Comparison of ENCODE assay signal across 9 cellular contexts in genomic region chr9:34652608-34653007, GRCh38. TPM values are rescaled to one million over a fixed set of nuclear protein-coding genes. Genes with fewer than 3 reads are reported as not detected.
DNase-seq lines count a peak whose midpoint lies in the region; ATAC-seq and TF ChIP-seq lines count a peak whose summit lies in the region.
"Had no signal": no experiment of that assay in that cellular context is flagged by ENCODE, and none has a peak within 500 bp of the region (broad histone marks: within the 10 kb centered on the region; RNA-seq: fewer than 3 reads in every experiment).

No MANE protein-coding gene starts in this region.

- CTCF ChIA-PET in CD8-positive, alpha-beta memory T cell (lab: Charles Lee), result interaction anchor here (1.1 to 7.6 kb wide), 2 partner anchors 12 to 14 kb away, joined by 3 to 54 read pairs; a partner anchor contains a TSS
- CTCF ChIA-PET in T-cell (lab: Charles Lee), result interaction anchor here in 1 of 2 donors (1.3 kb wide), 1 partner anchor 19 kb away, joined by 4 read pairs; no protein-coding TSS in a partner anchor

- H3K36me3 ChIP-seq in CD8-positive, alpha-beta memory T cell (ENCODE audit: insufficient read depth, low read length), result peaks cover 19% of the 10 kb centered on the region
- peaks cover 5 to 34% (median 17%) of the 10 kb centered on the region in 4 donors for H3K36me3 ChIP-seq in sigmoid colon

- peak overlapping the region; percentile 13 for H3K27ac ChIP-seq in CD8-positive, alpha-beta memory T cell (ENCODE audit: low read depth, low read length)
- H3K27ac ChIP-seq in sigmoid colon, result peak overlapping the region; percentile 83 to 91 (median 88)

- POLR2A ChIA-PET in CD8-positive, alpha-beta memory T cell (lab: Charles Lee), result interaction anchor here (1.1 kb wide), 1 partner anchor 15 kb away, joined by 3 read pairs; the partner anchor contains the start of gene SIGMAR1
- POLR2A ChIA-PET in T-cell (lab: Charles Lee), result no interaction called here

- H3K27me3 ChIP-seq in CD8-positive, alpha-beta memory T cell (ENCODE audit: insufficient read depth, low read length, poor library complexity, severe bottlenecking), result no peaks in the 10 kb centered on the region
- H3K27me3 ChIP-seq in sigmoid colon, result no peaks in the 10 kb centered on the region

- 22 to 44% methylated on average over 4 of the region's 4 CpGs for WGBS in sigmoid colon, 2 donors

- TF ChIP-seq POLR2A in sigmoid colon (IDR thresholded peaks at IDR 0.05), result no peak

- ATAC-seq in T-cell (replicated peaks in 1 of 4), result no peak
- no peak for ATAC-seq in activated T-cell treated with anti-CD3 and anti-CD28 coated beads, Interleukin-2, amount 50 U/mL, for 4 hours
- ATAC-seq in GM18519 (IDR thresholded peaks at IDR 0.05; ENCODE audit: low FRiP score, unreplicated experiment), result no peak

- H3K9me3 ChIP-seq in CD8-positive, alpha-beta memory T cell (ENCODE audit: low read length), result no peaks in the 10 kb centered on the region
- H3K9me3 ChIP-seq in sigmoid colon, result no peaks in the 10 kb centered on the region

- no peak overlapping the region for H3K4me3 Mint-ChIP-seq in CD8-positive, alpha-beta memory T cell
- H3K4me3 Mint-ChIP-seq in T-cell, result no peak overlapping the region
- no peak overlapping the region for H3K4me3 Mint-ChIP-seq in activated T-cell treated with anti-CD3 and anti-CD28 coated beads, Interleukin-2, amount 50 U/mL, for 4 hours

- intact Hi-C loops in sigmoid colon (cut with DNase I), result loop anchor here (5.0 kb wide), 1 partner anchor 340 kb away; no protein-coding TSS in a partner anchor

- H3K4me1 ChIP-seq in CD8-positive, alpha-beta memory T cell (ENCODE audit: insufficient read depth, low read length), result peaks cover 27% of the 10 kb centered on the region
- peaks cover 0 to 75% (median 64%) of the 10 kb centered on the region in 4 donors for H3K4me1 ChIP-seq in sigmoid colon

- no peaks in the 10 kb centered on the region for H3K9me3 Mint-ChIP-seq in CD8-positive, alpha-beta memory T cell
- H3K9me3 Mint-ChIP-seq in T-cell, result no peaks in the 10 kb centered on the region
- no peaks in the 10 kb centered on the region for H3K9me3 Mint-ChIP-seq in activated T-cell treated with anti-CD3 and anti-CD28 coated beads, Interleukin-2, amount 50 U/mL, for 4 hours

- no peak for DNase-seq in CD8-positive, alpha-beta memory T cell
- DNase-seq in T-cell, result no peak
- no peak for DNase-seq in fibroblast of pulmonary artery (ENCODE audit: low read depth)
- DNase-seq in sigmoid colon, result no peak
- DNase-seq in activated T-cell treated with anti-CD3 and anti-CD28 coated beads, Interleukin-2, amount 50 U/mL, for 4 hours, result no peak
- no peak for DNase-seq in 8988T
- no peak for DNase-seq in COLO668 (lab: John Stamatoyannopoulos, UW; ENCODE audit: unreplicated experiment)
- DNase-seq: NCI-H1092 treated with DMSO at 0.1 percent for 48 hours had no signal

- H3K27ac Mint-ChIP-seq in CD8-positive, alpha-beta memory T cell, result peak overlapping the region; percentile 0 to 89 (median 54)
- H3K27ac Mint-ChIP-seq in T-cell, result peak overlapping the region; percentile 17 to 68

- peaks cover 0 to 3% of the 10 kb centered on the region in 2 donors for H3K27me3 Mint-ChIP-seq in CD8-positive, alpha-beta memory T cell
- H3K27me3 Mint-ChIP-seq in T-cell, result no peaks in the 10 kb centered on the region
- H3K27me3 Mint-ChIP-seq in activated T-cell treated with anti-CD3 and anti-CD28 coated beads, Interleukin-2, amount 50 U/mL, for 4 hours (ENCODE audit: low read depth), result no peaks in the 10 kb centered on the region

- TF ChIP-seq CTCF in fibroblast of pulmonary artery (IDR thresholded peaks at IDR 0.05; ENCODE audit: low read length, missing control alignments) (no peak), sigmoid colon (IDR thresholded peaks at IDR 0.05) (no peak)

- peaks cover 30 to 50% (median 35%) of the 10 kb centered on the region in 3 donors for H3K4me1 Mint-ChIP-seq in CD8-positive, alpha-beta memory T cell
- H3K4me1 Mint-ChIP-seq in T-cell, result peaks cover 31 to 56% (median 53%) of the 10 kb centered on the region in 3 donors
- peaks cover 41% of the 10 kb centered on the region for H3K4me1 Mint-ChIP-seq in activated T-cell treated with anti-CD3 and anti-CD28 coated beads, Interleukin-2, amount 50 U/mL, for 4 hours (ENCODE audit: low read depth)

- no peak for TF ChIP-seq EP300 in sigmoid colon (IDR thresholded peaks at IDR 0.05)

- H3K36me3 Mint-ChIP-seq in CD8-positive, alpha-beta memory T cell, result peaks cover 4 to 43% (median 6%) of the 10 kb centered on the region in 3 donors
- peaks cover 25% of the 10 kb centered on the region for H3K36me3 Mint-ChIP-seq in T-cell
- peaks cover 16% of the 10 kb centered on the region for H3K36me3 Mint-ChIP-seq in activated T-cell treated with anti-CD3 and anti-CD28 coated beads, Interleukin-2, amount 50 U/mL, for 4 hours (ENCODE audit: insufficient read depth)

- H3K4me3 ChIP-seq in CD8-positive, alpha-beta memory T cell (ENCODE audit: low read length), result no peak overlapping the region
- H3K4me3 ChIP-seq in fibroblast of pulmonary artery (replicated peaks; ENCODE audit: low read depth, low read length) (peak overlapping the region; percentile 52), sigmoid colon (peak overlapping the region; percentile 43 to 56 (median 50))

RNA-seq across cellular contexts. Expression of gene IL11RA, which starts 0.6 kb away (rescaled TPM):
- 10 to 100 TPM; 15.6 to 16.5 TPM for total RNA-seq in CD8-positive, alpha-beta memory T cell
- 5.3 TPM for polyA plus RNA-seq in CD8-positive, alpha-beta memory T cell
- total RNA-seq in T-cell, result 100 to 1,000 TPM; 166 to 220 (median 180) TPM
- total RNA-seq in sigmoid colon, result 100 to 1,000 TPM in 1 of 4 donors, 10 to 100 TPM in 3; 67.3 to 110 (median 90.7) TPM
- polyA plus RNA-seq in sigmoid colon, result 10 to 100 TPM in 1 of 3 donors, 1 to 10 TPM in 2; 1.4 to 14.8 (median 7.2) TPM
- total RNA-seq in activated T-cell treated with anti-CD3 and anti-CD28 coated beads, Interleukin-2, amount 50 U/mL, for 4 hours, result 10 to 100 TPM in 1 of 3 donors, 1 to 10 TPM in 2; 7.7 to 10.4 (median 8.8) TPM

RNA-seq across cellular contexts. Expression of gene GALT, which starts 6.1 kb away (rescaled TPM):
- total RNA-seq in CD8-positive, alpha-beta memory T cell, result 10 to 100 TPM; 41.7 to 43.0 TPM
- polyA plus RNA-seq in CD8-positive, alpha-beta memory T cell, result 42.8 TPM
- total RNA-seq in T-cell (100 to 1,000 TPM; 177 to 255 (median 215) TPM), sigmoid colon (10 to 100 TPM; 28.8 to 51.0 (median 33.1) TPM)
- polyA plus RNA-seq in sigmoid colon, result 10 to 100 TPM; 15.6 to 44.8 (median 21.7) TPM
- 10 to 100 TPM; 29.8 to 37.7 (median 30.3) TPM for total RNA-seq in activated T-cell treated with anti-CD3 and anti-CD28 coated beads, Interleukin-2, amount 50 U/mL, for 4 hours

RNA-seq across cellular contexts. Expression of gene CCL27, which starts 9.8 kb away (rescaled TPM):
- total RNA-seq in CD8-positive, alpha-beta memory T cell, result under 1 TPM; 0.35 to 0.39 TPM
- not detected for polyA plus RNA-seq in CD8-positive, alpha-beta memory T cell
- total RNA-seq in T-cell, result not detected
- total RNA-seq in sigmoid colon, result not detected
- polyA plus RNA-seq in sigmoid colon, result under 1 TPM in 1 of 3 donors, not detected in 2; 0.63 TPM
- total RNA-seq in activated T-cell treated with anti-CD3 and anti-CD28 coated beads, Interleukin-2, amount 50 U/mL, for 4 hours, result under 1 TPM; 0.24 to 0.43 (median 0.26) TPM

RNA-seq across cellular contexts. Expression of gene SIGMAR1, which starts 15.0 kb away (rescaled TPM):
- 100 to 1,000 TPM; 138 to 141 TPM for total RNA-seq in CD8-positive, alpha-beta memory T cell
- 95.4 TPM for polyA plus RNA-seq in CD8-positive, alpha-beta memory T cell
- total RNA-seq in T-cell, result 10 to 100 TPM; 27.7 to 65.9 (median 60.9) TPM
- total RNA-seq in sigmoid colon, result 10 to 100 TPM; 69.0 to 82.6 (median 72.6) TPM
- polyA plus RNA-seq in sigmoid colon, result 10 to 100 TPM; 12.0 to 71.5 (median 13.2) TPM
- total RNA-seq in activated T-cell treated with anti-CD3 and anti-CD28 coated beads, Interleukin-2, amount 50 U/mL, for 4 hours, result 100 to 1,000 TPM; 120 to 128 (median 123) TPM

RNA-seq across cellular contexts. Expression of gene ARID3C, which starts 23.7 kb away (rescaled TPM):
- total RNA-seq in CD8-positive, alpha-beta memory T cell, result under 1 TPM; 0.22 to 0.44 TPM
- polyA plus RNA-seq in CD8-positive, alpha-beta memory T cell, result not detected
- under 1 TPM in 1 of 5 donors, not detected in 4; 0.38 TPM for total RNA-seq in T-cell
- not detected for total RNA-seq in sigmoid colon
- under 1 TPM in 1 of 3 donors, not detected in 2; 0.06 TPM for polyA plus RNA-seq in sigmoid colon
- total RNA-seq in activated T-cell treated with anti-CD3 and anti-CD28 coated beads, Interleukin-2, amount 50 U/mL, for 4 hours, result not detected
